Comparison of ENCODE assay signal across 8 cellular contexts in the genomic region with DNA sequence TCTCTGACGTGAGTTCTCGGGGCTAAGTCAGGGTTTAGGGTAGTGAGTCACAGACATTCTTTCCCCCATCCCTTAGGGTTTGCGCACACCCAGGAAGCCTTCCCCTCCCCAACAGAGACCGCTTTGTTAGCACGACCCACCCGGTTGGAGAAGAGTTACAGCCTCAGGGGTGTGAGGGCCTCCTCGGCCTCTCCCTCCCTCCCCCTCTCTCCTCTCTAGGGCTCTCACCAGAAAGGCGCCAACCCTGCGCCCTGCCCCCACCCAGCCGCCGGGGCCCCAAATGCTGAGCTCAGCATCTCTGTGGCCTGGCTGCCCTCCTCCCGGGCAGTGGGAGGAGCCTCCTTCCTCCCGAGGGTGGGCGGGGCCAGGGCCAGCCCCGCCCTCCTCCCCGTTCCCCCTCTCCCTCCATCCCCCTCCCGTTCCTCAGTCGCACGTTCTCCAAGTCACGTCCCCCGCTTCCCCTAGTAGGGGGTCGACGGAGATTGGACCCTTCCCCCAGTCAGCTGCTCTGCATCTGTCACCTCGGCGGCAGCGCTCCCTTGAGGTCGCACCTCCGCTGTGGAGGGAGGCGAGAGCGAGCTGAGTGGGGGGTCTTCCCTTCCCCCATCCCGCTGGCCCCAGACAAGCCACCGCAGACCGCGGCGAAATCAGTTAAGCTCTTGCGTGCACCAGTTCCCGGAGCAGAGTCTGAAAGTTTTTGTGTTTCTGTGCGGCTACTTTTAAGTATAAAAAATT. TPM values are rescaled to one million over a fixed set of nuclear protein-coding genes. Genes with fewer than 3 reads are reported as not detected.
DNase-seq lines count a peak whose midpoint lies in the region; ATAC-seq and TF ChIP-seq lines count a peak whose summit lies in the region.

No MANE protein-coding gene starts in this region.

- DNase-seq in SIG-M5 treated with dmso at 0.1 percent for 504 hours (lab: John Stamatoyannopoulos, UW; ENCODE audit: unreplicated experiment) (peak; percentile 67), SIG-M5 (lab: John Stamatoyannopoulos, UW) (no peak), NCI-H226 (peak; percentile 79), dorsolateral prefrontal cortex (peak; percentile 63 to 90 (median 86)), lower leg skin (ENCODE audit: low spot score in 2 of 2) (peak; percentile 82 to 96)
- DNase-seq in activated CD4-positive, alpha-beta T cell treated with anti-CD3 and anti-CD28 coated beads, Interleukin-2, amount 50 U/mL, for 24 hours (ENCODE audit: low read depth in 1 of 2, low spot score in 1 of 2) = peak; percentile 67 to 68
- DNase-seq in stimulated activated CD4-positive, alpha-beta T cell treated with anti-CD3 and anti-CD28 coated beads, TNF-alpha, amount 100 ng/mL, for 1 hour (ENCODE audit: low read depth in 3 of 3, low spot score in 1 of 3) = peak in 2 of 3 donors; percentile 57 to 62

- peak; percentile 33 for ATAC-seq in HG03060 (IDR thresholded peaks at IDR 0.05; ENCODE audit: low read depth, unreplicated experiment)

- WGBS in lower leg skin, 2 donors = 6 to 8% methylated on average over 25 to 31 of the region's 38 CpGs

- H3K27me3 ChIP-seq in dorsolateral prefrontal cortex = no peaks in the 10 kb centered on the region

- no peak for TF ChIP-seq POLR2A in lower leg skin (IDR thresholded peaks at IDR 0.05)

- H3K27ac ChIP-seq in dorsolateral prefrontal cortex = peak overlapping the region; percentile 80 to 100 (median 99)

- TF ChIP-seq CTCF in dorsolateral prefrontal cortex (IDR thresholded peaks at IDR 0.05 in 54 of 56, conservative IDR thresholded peaks at IDR 0.05 in 2 of 56; ENCODE audit: low read depth in 1 of 56, partially characterized antibody in 56 of 56) = peak in 9 of 56 donors; percentile 4 to 26 (median 8)
- TF ChIP-seq CTCF in lower leg skin (IDR thresholded peaks at IDR 0.05) = no peak

- H3K4me3 ChIP-seq in dorsolateral prefrontal cortex = peak overlapping the region; percentile 23 to 79 (median 63)
- no peak overlapping the region for H3K4me3 ChIP-seq in lower leg skin (ENCODE audit: low read depth, poor library complexity, severe bottlenecking)

- intact Hi-C loops in dorsolateral prefrontal cortex (cut with DNase I) (no loop called here), lower leg skin (cut with DNase I; ENCODE audit: low total_unique reads) (no loop called here)

RNA-seq across cellular contexts. Expression of gene DDIT4, which starts 13.0 kb away (rescaled TPM):
- total RNA-seq in dorsolateral prefrontal cortex (100 to 1,000 TPM in 73 of 120 experiments, 10 to 100 TPM in 47; 33.5 to 407 (median 111) TPM), lower leg skin (100 to 1,000 TPM; 274 to 929 (median 421) TPM)

RNA-seq across cellular contexts. Expression of gene ASCC1, which starts 44.7 kb away (rescaled TPM):
- total RNA-seq in dorsolateral prefrontal cortex (10 to 100 TPM; 22.8 to 68.2 (median 40.7) TPM), lower leg skin (10 to 100 TPM; 17.7 to 33.3 (median 23.1) TPM)

RNA-seq across cellular contexts. Expression of gene ANAPC16, which starts 44.9 kb away (rescaled TPM):
- 10 to 100 TPM; 27.8 to 74.8 (median 40.9) TPM for total RNA-seq in dorsolateral prefrontal cortex
- total RNA-seq in lower leg skin = 100 to 1,000 TPM in 2 of 4 donors, 10 to 100 TPM in 2; 47.8 to 116 (median 100) TPM
